Comparison of ENCODE assay signal across 9 cellular contexts in the genomic region with DNA sequence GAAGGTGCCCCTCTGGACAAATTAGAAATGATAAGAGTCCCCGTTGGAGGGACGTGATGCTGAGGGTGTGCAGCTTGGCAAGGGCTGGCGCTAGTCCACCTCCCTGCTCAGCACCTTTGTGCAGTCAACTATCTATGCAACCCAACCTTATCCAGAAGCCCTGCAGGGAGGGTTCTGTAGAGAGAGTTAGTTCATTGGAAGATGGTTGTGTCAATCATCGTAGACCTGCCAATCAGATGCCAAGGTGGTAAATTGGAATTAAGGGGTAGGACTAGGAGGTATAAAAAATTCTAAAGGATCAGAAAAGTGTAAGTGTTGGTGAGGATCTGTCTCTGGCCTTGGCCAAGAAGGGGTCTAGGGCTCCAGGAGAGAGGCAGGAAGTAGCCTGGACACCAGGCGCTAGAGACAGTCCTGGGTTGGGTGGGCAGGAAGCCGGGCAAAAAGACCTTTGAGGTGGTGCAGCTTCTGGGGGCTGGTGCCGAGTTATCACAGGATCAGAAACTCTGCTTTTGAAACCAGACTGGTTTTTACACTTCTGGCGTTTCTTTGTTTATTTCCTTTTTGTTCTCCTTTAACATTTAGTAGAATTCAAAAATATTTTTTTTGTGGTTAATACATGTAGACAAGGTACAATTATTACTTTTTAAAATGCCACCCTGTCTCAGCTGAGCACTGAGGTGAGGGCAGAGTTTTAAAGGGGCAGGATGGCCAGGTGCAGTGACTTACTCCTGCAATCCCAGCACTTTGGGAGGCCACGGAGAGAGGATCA. TPM values are rescaled to one million over a fixed set of nuclear protein-coding genes. Genes with fewer than 3 reads are reported as not detected.
DNase-seq lines count a peak whose midpoint lies in the region; ATAC-seq, FAIRE-seq and TF ChIP-seq lines count a peak whose summit lies in the region.
"Had no signal": no experiment of that assay in that cellular context is flagged by ENCODE, and none has a peak within 500 bp of the region (broad histone marks: within the 10 kb centered on the region; RNA-seq: fewer than 3 reads in every experiment).

No MANE protein-coding gene starts in this region.

- H3K4me3 ChIP-seq in K562 (no peak overlapping the region), stomach (no peak overlapping the region)

- TF ChIP-seq POLR2A in K562 (conservative IDR thresholded peaks at IDR 0.05) (no peak), stomach (IDR thresholded peaks at IDR 0.05) (no peak)

- H4K20me1 ChIP-seq in K562 (replicated peaks; ENCODE audit: control insufficient read depth, insufficient read depth, low read length), result 0 out of 2 replicates have a peak, but pooled peaks cover 3% of the 10 kb centered on the region

- no peak for TF ChIP-seq RAD21 in K562 (CRISPR knock-in tag; conservative IDR thresholded peaks at IDR 0.05 in 1 of 2, IDR thresholded peaks at IDR 0.05 in 1 of 2)

- H3K9me3 ChIP-seq in K562 (replicated peaks; ENCODE audit: control insufficient read depth, insufficient read depth, low read depth, low read length), result no peaks in the 10 kb centered on the region
- no peaks in the 10 kb centered on the region for H3K9me3 ChIP-seq in stomach

- ATAC-seq in K562, result peak; percentile 84

- peak; percentile 27 for DNase-seq in activated naive CD4-positive, alpha-beta T cell treated with Interleukin-2 at 50 U/mL for 16 hours
- DNase-seq in activated naive CD4-positive, alpha-beta T cell treated with anti-CD3 and anti-CD28 coated beads, Interleukin-2, amount 50 U/mL, for 16 hours, result no peak
- peak; percentile 95 for DNase-seq in OCI-M1 (lab: John Stamatoyannopoulos, UW)
- DNase-seq in K562 (ENCODE audit: extremely low read depth in 1 of 4, low spot score in 3 of 4), result peak; percentile 72 to 86 (median 80)
- peak; percentile 83 for DNase-seq in iPS-NIHi7 (ENCODE audit: extremely low spot score)
- no peak for DNase-seq in stomach
- no peak for DNase-seq in NCI-H2029 (lab: John Stamatoyannopoulos, UW)
- DNase-seq in islet precursor cell, result no peak

- in situ Hi-C loops in K562 (cut with MboI), result no loop called here

- 21% methylated on average over 8 of the region's 9 CpGs for WGBS in K562 (ENCODE audit: insufficient coverage, low coverage, missing lambda C conversion rate)
- 51 to 62% (median 58%) methylated on average over 9 of the region's 9 CpGs for WGBS in stomach, 5 donors

- no peak overlapping the region for H3K27ac ChIP-seq in K562 (ENCODE audit: extremely low read depth, low read depth, low read length)
- peak overlapping the region; percentile 39 to 89 (median 82) for H3K27ac ChIP-seq in stomach

- H3K36me3 ChIP-seq in K562 (ENCODE audit: control insufficient read depth, insufficient read depth, low read length) (no peaks in the 10 kb centered on the region), stomach (peaks cover 0 to 15% (median 5%) of the 10 kb centered on the region in 4 donors)

- POLR2A ChIA-PET in K562 (lab: Yijun Ruan, JAX), result interaction anchor here (0.5 to 0.6 kb wide), 2 partner anchors 10 to 58 kb away, joined by 3 read pairs; no protein-coding TSS in a partner anchor

- TF ChIP-seq EP300 in K562 (IDR thresholded peaks at IDR 0.05; ENCODE audit: low read length) (no peak), stomach (IDR thresholded peaks at IDR 0.05) (no peak)

- CTCF ChIA-PET in K562 (lab: Yijun Ruan, JAX; ENCODE audit: low intra/inter-chr PET ratio), result no interaction called here

- no peaks in the 10 kb centered on the region for H3K79me2 ChIP-seq in K562 (ENCODE audit: control insufficient read depth, insufficient read depth, low read length)

- intact Hi-C loops in K562 (cut with micrococcal nuclease), result no loop called here
- intact Hi-C loops in stomach (cut with DNase I; ENCODE audit: low total_unique reads), result no loop called here

- H2AFZ ChIP-seq in K562 (ENCODE audit: low read depth, low read length), result no peak overlapping the region

- H3K27me3 ChIP-seq in K562 (ENCODE audit: control insufficient read depth in 2 of 2, insufficient read depth in 2 of 2, low read length in 2 of 2) (peaks cover 0 to 40% of the 10 kb centered on the region in 2 experiments; a peak in 2 of 5 replicates), stomach (no peaks in the 10 kb centered on the region)

- H3K4me2 ChIP-seq in K562 (ENCODE audit: insufficient read depth, low read length), result no peak overlapping the region

- BruUV-seq in K562 (replicated peaks; lab: Mats Ljungman, UMichigan), result no TSS peak

- H3K4me1 ChIP-seq in K562 (replicated peaks in 1 of 2; ENCODE audit: control insufficient read depth in 2 of 2, insufficient read depth in 2 of 2, low read length in 2 of 2), result peaks cover 9 to 26% of the 10 kb centered on the region in 2 experiments
- peaks cover 31 to 65% (median 42%) of the 10 kb centered on the region in 4 donors for H3K4me1 ChIP-seq in stomach

- H3K9ac ChIP-seq in K562 (ENCODE audit: insufficient read depth in 1 of 2, low read depth in 2 of 2, low read length in 2 of 2), result no peak overlapping the region

- H3K9me1 ChIP-seq in K562 (ENCODE audit: control insufficient read depth, insufficient read depth, low read length), result no peaks in the 10 kb centered on the region

- FAIRE-seq in K562 (lab: Jason Lieb, UNC), result no peak
- FAIRE-seq: endometrium had no signal

- TF ChIP-seq CTCF in K562 (IDR thresholded peaks at IDR 0.05 in 2 of 3, conservative IDR thresholded peaks at IDR 0.05 in 1 of 3; ENCODE audit: insufficient read depth in 2 of 3, low read depth in 1 of 3, low read length in 3 of 3), result no peak
- no peak for TF ChIP-seq CTCF in stomach (IDR thresholded peaks at IDR 0.05)

RNA-seq across cellular contexts. Expression of gene C1QTNF6, which starts 1.6 kb away (rescaled TPM):
- total RNA-seq in K562 (2011; cell fraction: chromatin; rRNA removed; ENCODE audit: low replicate concordance), result 4.0 and 6.2 TPM in 2 replicates
- 4.3 and 4.5 TPM in 2 replicates for total RNA-seq in K562 (2011; cell fraction: nucleolus; rRNA removed)
- total RNA-seq in K562 (2011; cell fraction: nucleoplasm; rRNA removed), result 4.8 and 5.4 TPM in 2 replicates
- total RNA-seq in K562 (2014; rRNA removed) (0.18 and 0.41 TPM in 2 replicates), K562 (2014; rRNA removed; fragmentation: Illumina TruSeq; extraction: Trizol) (0.54 and 0.55 TPM in 2 replicates), K562 (2015; rRNA removed; fragmentation: Illumina TruSeq; extraction: Trizol) (0.40 and 0.53 TPM in 2 replicates), K562 (2021) (0.75 and 0.81 TPM in 2 replicates), stomach (10 to 100 TPM in 1 of 5 donors, 1 to 10 TPM in 2, under 1 TPM in 1, not detected in 1; 0.45 to 10.4 (median 3.0) TPM)
- polyA plus RNA-seq in K562 (2011; rRNA removed) (0.92 and 1.6 TPM in 2 replicates), K562 (2014; fragmentation: Illumina TruSeq; extraction: Trizol) (0.68 and 1.1 TPM in 2 replicates), K562 (2014; fragmentation: Nextera tagmentation; extraction: Ambion mirVana) (under 1 TPM; 0.20 to 0.21 TPM), K562 (2014; rRNA removed) (0.70 and 0.91 TPM in 2 replicates), stomach (1 to 10 TPM; 2.3 to 4.5 (median 4.1) TPM)
- 0.52 and 0.83 TPM in 2 replicates for polyA plus RNA-seq in K562 (2011; cell fraction: cytosol; rRNA removed)
- 7.9 and 8.6 TPM in 2 replicates for polyA plus RNA-seq in K562 (2011; cell fraction: nucleus; rRNA removed)
- 0.60 and 4.1 TPM in 2 replicates for polyA plus RNA-seq in K562 (2012)
- polyA minus RNA-seq in K562 (2011; rRNA and poly(A)+ RNA removed), result 1.9 and 2.3 TPM in 2 replicates
- 0.67 and 1.4 TPM in 2 replicates for polyA minus RNA-seq in K562 (2011; cell fraction: cytosol; rRNA and poly(A)+ RNA removed)
- polyA minus RNA-seq in K562 (2011; cell fraction: nucleus; rRNA and poly(A)+ RNA removed), result 6.1 and 9.6 TPM in 2 replicates

RNA-seq across cellular contexts. Expression of gene SSTR3, which starts 25.9 kb away (rescaled TPM):
- 0.07 TPM in 1 of 2 replicates, not detected in the other for total RNA-seq in K562 (2011; cell fraction: chromatin; rRNA removed; ENCODE audit: low replicate concordance)
- total RNA-seq in K562 (2011; cell fraction: nucleolus; rRNA removed), result not detected in 2 replicates
- total RNA-seq in K562 (2011; cell fraction: nucleoplasm; rRNA removed), result 0.07 TPM in 1 of 2 replicates, not detected in the other
- total RNA-seq in K562 (2014; rRNA removed), result not detected in 2 replicates
- total RNA-seq in K562 (2014; rRNA removed; fragmentation: Illumina TruSeq; extraction: Trizol), result not detected in 2 replicates
- total RNA-seq in K562 (2015; rRNA removed; fragmentation: Illumina TruSeq; extraction: Trizol), result not detected in 2 replicates
- total RNA-seq in K562 (2021), result not detected in 2 replicates
- 0.03 TPM in 1 of 2 replicates, not detected in the other for polyA plus RNA-seq in K562 (2011; rRNA removed)
- polyA plus RNA-seq in K562 (2011; cell fraction: cytosol; rRNA removed), result 0.01 and 0.03 TPM in 2 replicates
- polyA plus RNA-seq in K562 (2011; cell fraction: nucleus; rRNA removed), result 0.09 TPM in 1 of 2 replicates, not detected in the other
- polyA plus RNA-seq in K562 (2012), result 0.01 TPM in 1 of 2 replicates, not detected in the other
- polyA plus RNA-seq in K562 (2014; fragmentation: Illumina TruSeq; extraction: Trizol), result not detected in 2 replicates
- not detected for polyA plus RNA-seq in K562 (2014; fragmentation: Nextera tagmentation; extraction: Ambion mirVana)
- polyA plus RNA-seq in K562 (2014; rRNA removed), result not detected in 2 replicates
- polyA minus RNA-seq in K562 (2011; rRNA and poly(A)+ RNA removed), result not detected in 2 replicates
- polyA minus RNA-seq in K562 (2011; cell fraction: cytosol; rRNA and poly(A)+ RNA removed), result not detected in 2 replicates
- not detected in 2 replicates for polyA minus RNA-seq in K562 (2011; cell fraction: nucleus; rRNA and poly(A)+ RNA removed)
- total RNA-seq in stomach, result under 1 TPM in 1 of 5 donors, not detected in 4; 0.37 TPM
- polyA plus RNA-seq in stomach, result under 1 TPM in 2 of 3 donors, not detected in 1; 0.05 to 0.12 TPM

RNA-seq across cellular contexts. Expression of gene IL2RB, which starts 36.7 kb away (rescaled TPM):
- total RNA-seq in K562 (2011; cell fraction: chromatin; rRNA removed; ENCODE audit: low replicate concordance), result 0.09 and 0.74 TPM in 2 replicates
- total RNA-seq in K562 (2011; cell fraction: nucleolus; rRNA removed), result 0.33 and 0.39 TPM in 2 replicates
- 0.29 and 1.6 TPM in 2 replicates for total RNA-seq in K562 (2011; cell fraction: nucleoplasm; rRNA removed)
- total RNA-seq in K562 (2014; rRNA removed) (0.45 TPM in 1 of 2 replicates, not detected in the other), K562 (2014; rRNA removed; fragmentation: Illumina TruSeq; extraction: Trizol) (0.10 and 0.11 TPM in 2 replicates), K562 (2015; rRNA removed; fragmentation: Illumina TruSeq; extraction: Trizol) (0.07 and 0.23 TPM in 2 replicates), K562 (2021) (0.75 and 0.78 TPM in 2 replicates), stomach (1 to 10 TPM in 2 of 5 donors, under 1 TPM in 1, not detected in 2; 0.73 to 5.3 (median 5.2) TPM)
- polyA plus RNA-seq in K562 (2011; rRNA removed) (0.22 and 0.24 TPM in 2 replicates), K562 (2014; fragmentation: Illumina TruSeq; extraction: Trizol) (0.54 and 0.66 TPM in 2 replicates), K562 (2014; fragmentation: Nextera tagmentation; extraction: Ambion mirVana) (under 1 TPM; 0.03 TPM), K562 (2014; rRNA removed) (0.28 and 0.54 TPM in 2 replicates), stomach (1 to 10 TPM in 1 of 3 donors, under 1 TPM in 2; 0.44 to 2.6 (median 0.58) TPM)
- 0.07 and 0.19 TPM in 2 replicates for polyA plus RNA-seq in K562 (2011; cell fraction: cytosol; rRNA removed)
- 0.41 TPM in 1 of 2 replicates, not detected in the other for polyA plus RNA-seq in K562 (2011; cell fraction: nucleus; rRNA removed)
- polyA plus RNA-seq in K562 (2012), result 1.1 and 9.5 TPM in 2 replicates
- 0.03 and 0.04 TPM in 2 replicates for polyA minus RNA-seq in K562 (2011; rRNA and poly(A)+ RNA removed)
- not detected in 2 replicates for polyA minus RNA-seq in K562 (2011; cell fraction: cytosol; rRNA and poly(A)+ RNA removed)
- polyA minus RNA-seq in K562 (2011; cell fraction: nucleus; rRNA and poly(A)+ RNA removed), result 0.13 TPM in 1 of 2 replicates, not detected in the other

RNA-seq across cellular contexts. Expression of gene RAC2, which starts 57.7 kb away (rescaled TPM):
- 47.8 and 143 TPM in 2 replicates for total RNA-seq in K562 (2011; cell fraction: chromatin; rRNA removed; ENCODE audit: low replicate concordance)
- total RNA-seq in K562 (2011; cell fraction: nucleolus; rRNA removed), result 99.9 and 118 TPM in 2 replicates
- total RNA-seq in K562 (2011; cell fraction: nucleoplasm; rRNA removed), result 74.1 and 109 TPM in 2 replicates
- total RNA-seq in K562 (2014; rRNA removed) (40.4 and 59.3 TPM in 2 replicates), K562 (2014; rRNA removed; fragmentation: Illumina TruSeq; extraction: Trizol) (18.6 and 22.7 TPM in 2 replicates), K562 (2015; rRNA removed; fragmentation: Illumina TruSeq; extraction: Trizol) (45.1 and 50.1 TPM in 2 replicates), K562 (2021) (82.8 and 95.3 TPM in 2 replicates), stomach (10 to 100 TPM in 3 of 5 donors, 1 to 10 TPM in 2; 1.8 to 50.4 (median 14.2) TPM)
- polyA plus RNA-seq in K562 (2011; rRNA removed) (43.3 and 102 TPM in 2 replicates), K562 (2014; fragmentation: Illumina TruSeq; extraction: Trizol) (103 and 132 TPM in 2 replicates), K562 (2014; fragmentation: Nextera tagmentation; extraction: Ambion mirVana) (10 to 100 TPM; 25.4 to 26.8 TPM), K562 (2014; rRNA removed) (49.1 and 51.0 TPM in 2 replicates), stomach (10 to 100 TPM; 17.6 to 23.8 (median 22.8) TPM)
- polyA plus RNA-seq in K562 (2011; cell fraction: cytosol; rRNA removed), result 74.7 and 120 TPM in 2 replicates
- polyA plus RNA-seq in K562 (2011; cell fraction: nucleus; rRNA removed), result 95.0 and 171 TPM in 2 replicates
- polyA plus RNA-seq in K562 (2012), result 151 and 373 TPM in 2 replicates
- 25.1 and 30.5 TPM in 2 replicates for polyA minus RNA-seq in K562 (2011; rRNA and poly(A)+ RNA removed)
- 62.2 and 68.9 TPM in 2 replicates for polyA minus RNA-seq in K562 (2011; cell fraction: cytosol; rRNA and poly(A)+ RNA removed)
- polyA minus RNA-seq in K562 (2011; cell fraction: nucleus; rRNA and poly(A)+ RNA removed), result 69.4 and 73.9 TPM in 2 replicates

Comparison
In these comparisons a context has a peak if more than half of its experiments do, and no peak if none do; other contexts are left out.
1. DNase-seq: peak in activated naive CD4-positive, alpha-beta T cell treated with Interleukin-2 at 50 U/mL for 16 hours (single experiment), OCI-M1 (single experiment), K562 (4 of 4) and iPS-NIHi7 (single experiment); none in activated naive CD4-positive, alpha-beta T cell treated with anti-CD3 and anti-CD28 coated beads, Interleukin-2, amount 50 U/mL, for 16 hours (single experiment), stomach (single experiment), NCI-H2029 (single experiment) and islet precursor cell (single experiment).